8 cellular contexts compared by ENCODE assay signal in genomic region chr2:107572890-107573289, GRCh38.
DNase-seq lines count a peak whose midpoint lies in the region; FAIRE-seq and TF ChIP-seq lines count a peak whose summit lies in the region.
"Not testable (repeated sequence)": the region's sequence is repeated elsewhere in the genome, so short reads cannot be mapped to it uniquely, and the experiment has no call there.

No MANE protein-coding gene starts in this region.

- H3K27ac Mint-ChIP-seq in Calu3 (ENCODE audit: unreplicated experiment): not testable (repeated sequence)

- H2AK5ac ChIP-seq in mesendoderm (ENCODE audit: low read length): not testable (repeated sequence)

- peaks cover 33% of the 10 kb centered on the region for H3K4me1 ChIP-seq in cardiac muscle cell (ENCODE audit: low read depth)
- not testable (repeated sequence) for H3K4me1 ChIP-seq in mesendoderm (ENCODE audit: control insufficient read depth, low read depth, low read length)

- DNase-seq in Calu3 (peak; percentile 45), NCI-H460 (ENCODE audit: extremely low read depth, low read depth) (peak; percentile 48), SK-N-DZ (ENCODE audit: low spot score) (peak; percentile 35), cardiac muscle cell (ENCODE audit: low read depth in 1 of 2, low spot score in 1 of 2) (peak; percentile 42 to 46), mesendoderm (peak; percentile 56), urothelium cell line (ENCODE audit: low spot score) (peak; percentile 26)
- DNase-seq in HEK293T (ENCODE audit: extremely low spot score); astrocyte of the cerebellum (ENCODE audit: low read depth): not testable (repeated sequence)

- not testable (repeated sequence) for H4K5ac ChIP-seq in mesendoderm (ENCODE audit: low read length)

- in situ Hi-C loops in astrocyte of the cerebellum (cut with HindIII; ENCODE audit: low sequenced_read_pairs): not testable (repeated sequence)

- CTCF ChIA-PET in Calu3 (lab: Charles Lee): interaction anchor here (0.6 kb wide), 1 partner anchor 101 kb away, joined by 3 read pairs; no protein-coding TSS in a partner anchor
- CTCF ChIA-PET in HEK293T (lab: Yijun Ruan, JAX): not testable (repeated sequence)

- not testable (repeated sequence) for H2BK120ac ChIP-seq in mesendoderm (ENCODE audit: low read depth, low read length)

- H3K27me3 Mint-ChIP-seq in Calu3 (ENCODE audit: unreplicated experiment): not testable (repeated sequence)

- POLR2A ChIA-PET in HEK293T (lab: Yijun Ruan, JAX): not testable (repeated sequence)

- H3K9ac ChIP-seq in mesendoderm (ENCODE audit: low read length): not testable (repeated sequence)

- not testable (repeated sequence) for H3K36me3 Mint-ChIP-seq in Calu3 (ENCODE audit: insufficient read depth, unreplicated experiment)

- not testable (repeated sequence) for H3K9me3 Mint-ChIP-seq in Calu3 (ENCODE audit: low read depth, unreplicated experiment)

- H3K36me3 ChIP-seq in cardiac muscle cell; mesendoderm (ENCODE audit: control insufficient read depth, insufficient read depth, low read length): not testable (repeated sequence)

- H3K23ac ChIP-seq in mesendoderm (ENCODE audit: low read length): not testable (repeated sequence)

- not testable (repeated sequence) for H4K8ac ChIP-seq in mesendoderm (ENCODE audit: low read depth, low read length)

- not testable (repeated sequence) for TF ChIP-seq CTCF in Calu3 (IDR thresholded peaks at IDR 0.05; ENCODE audit: unreplicated experiment)
- peak; percentile 24 for TF ChIP-seq CTCF in astrocyte of the cerebellum (IDR thresholded peaks at IDR 0.05; ENCODE audit: low read depth, low read length, missing control alignments)
- peak; percentile 31 for TF ChIP-seq CTCF in cardiac muscle cell (IDR thresholded peaks at IDR 0.05; ENCODE audit: low read depth, low read length)

- not testable (repeated sequence) for H3K79me1 ChIP-seq in mesendoderm (ENCODE audit: low read length)

- not testable (repeated sequence) for H3K4me3 ChIP-seq in astrocyte of the cerebellum (ENCODE audit: low read depth, low read length); cardiac muscle cell; mesendoderm (ENCODE audit: low read length)

- H3K9me3 ChIP-seq in cardiac muscle cell (ENCODE audit: low read depth): not testable (repeated sequence)

- not testable (repeated sequence) for H2BK15ac ChIP-seq in mesendoderm (replicated peaks; ENCODE audit: low read depth)

- H3K4me2 ChIP-seq in mesendoderm (ENCODE audit: low read length): not testable (repeated sequence)

- no CpG with 5 or more reads among the region's 13 CpGs for WGBS in mesendoderm (ENCODE audit: extremely low coverage, insufficient coverage, low lambda C conversion rate)

- not testable (repeated sequence) for H3K79me2 ChIP-seq in mesendoderm (ENCODE audit: control insufficient read depth, insufficient read depth, low read length)

- not testable (repeated sequence) for H2BK5ac ChIP-seq in mesendoderm (ENCODE audit: low read length)

- not testable (repeated sequence) for H3K56ac ChIP-seq in mesendoderm (ENCODE audit: low read length)

- H3K27ac ChIP-seq in cardiac muscle cell; mesendoderm (ENCODE audit: low read depth, low read length): not testable (repeated sequence)

- FAIRE-seq in urothelium cell line (lab: Jason Lieb, UNC): not testable (repeated sequence)

- not testable (repeated sequence) for H3K27me3 ChIP-seq in cardiac muscle cell; mesendoderm (ENCODE audit: insufficient read depth, low read length, poor library complexity)

- intact Hi-C loops in Calu3 (cut with micrococcal nuclease; ENCODE audit: unreplicated experiment): loop anchor here (10.0 kb wide), 1 partner anchor 362 kb away; no protein-coding TSS in a partner anchor

- not testable (repeated sequence) for H3K4me3 Mint-ChIP-seq in Calu3 (ENCODE audit: low read depth, unreplicated experiment)

- H3K18ac ChIP-seq in mesendoderm (ENCODE audit: low read length): not testable (repeated sequence)

- BruUV-seq in Calu3 (replicated peaks; lab: Mats Ljungman, UMichigan): not testable (repeated sequence)

- H3K4ac ChIP-seq in mesendoderm (ENCODE audit: low read depth, low read length): not testable (repeated sequence)

- not testable (repeated sequence) for H3K4me1 Mint-ChIP-seq in Calu3 (ENCODE audit: low read depth, unreplicated experiment)

TF ChIP-seq in HEK293T, 16 proteins besides CTCF, POLR2A, EP300 and RAD21:
- peak; percentile 63 for TF ChIP-seq L3MBTL2 (conservative IDR thresholded peaks at IDR 0.05)
